Comparison of ENCODE assay signal across 24 cellular contexts in the genomic region with DNA sequence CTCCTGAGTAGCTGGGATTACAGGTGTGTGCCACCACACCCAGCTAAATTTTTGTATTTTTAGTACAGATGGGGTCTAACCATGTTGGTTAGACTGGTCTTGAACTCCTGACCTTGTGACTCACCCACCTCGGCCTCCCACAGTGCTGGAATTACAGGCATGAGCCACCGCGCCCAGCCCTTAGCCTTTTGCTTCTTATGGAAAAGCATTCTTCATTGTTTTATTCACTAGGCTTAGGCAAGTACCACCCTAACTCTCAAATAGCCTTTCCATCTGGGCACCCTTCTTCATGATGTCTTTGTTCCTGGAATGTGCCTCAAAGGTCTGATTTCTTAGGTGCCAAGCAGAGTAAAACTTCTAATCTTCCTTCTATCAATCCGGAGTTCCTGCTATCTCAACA.
DNase-seq lines count a peak whose midpoint lies in the region; ATAC-seq and TF ChIP-seq lines count a peak whose summit lies in the region.
"Had no signal": no experiment of that assay in that cellular context is flagged by ENCODE, and none has a peak within 500 bp of the region (broad histone marks: within the 10 kb centered on the region; RNA-seq: fewer than 3 reads in every experiment).

No MANE protein-coding gene starts in this region.

- POLR2A ChIA-PET in MCF 10A (lab: Yijun Ruan, JAX): interaction anchor here (1.3 kb wide), 1 partner anchor 15 kb away, joined by 4 read pairs; no protein-coding TSS in a partner anchor

- peak; percentile 45 for DNase-seq in MCF 10A (ENCODE audit: unreplicated experiment)
- DNase-seq in mammary epithelial cell: no peak
- peak; percentile 10 for DNase-seq in RPMI7951 (ENCODE audit: low read depth)
- peak; percentile 61 for DNase-seq in endodermal cell
- DNase-seq in RPMI8226: no peak
- DNase-seq in superior temporal gyrus (ENCODE audit: extremely low spot score): no peak
- DNase-seq in NCI-H2227 treated with DMSO at 0.1 percent for 48 hours (lab: John Stamatoyannopoulos, UW): no peak
- DNase-seq: activated B cell treated with CpG ODN at 0.5 μM for 24 hours; activated CD8-positive, alpha-beta memory T cell treated with anti-CD3 and anti-CD28 coated beads, Interleukin-2, amount 50 U/mL, for 4 hours; activated naive CD4-positive, alpha-beta T cell treated with anti-CD3 and anti-CD28 coated beads, Interleukin-2, amount 50 U/mL, for 16 hours; AML-193; CD4-positive, alpha-beta memory T cell; central memory CD4-positive, alpha-beta T cell; mesenchymal stem cell; naive B cell; NCI-H1694; NCI-H2171 treated with DMSO at 0.1 percent for 48 hours; NCI-H526; stimulated activated naive CD8-positive, alpha-beta T cell treated with anti-CD3 and anti-CD28 coated beads, Interleukin-15, amount 100 ng/mL, for 72 hours; transverse colon had no signal

- in situ Hi-C loops in mammary epithelial cell (cut with MboI; ENCODE audit: low sequenced_read_pairs in 2 of 2): no loop called here

- H3K27me3 ChIP-seq in mammary epithelial cell (ENCODE audit: insufficient read depth, low read length) (no peaks in the 10 kb centered on the region), endodermal cell (ENCODE audit: control insufficient read depth, insufficient read depth, low read length, poor library complexity, severe bottlenecking) (no peaks in the 10 kb centered on the region)
- H3K27me3 ChIP-seq: transverse colon had no signal

- H3K36me3 ChIP-seq in mammary epithelial cell (ENCODE audit: insufficient read depth, low read length) (no peaks in the 10 kb centered on the region), endodermal cell (ENCODE audit: control insufficient read depth, insufficient read depth, low read length) (no peaks in the 10 kb centered on the region)
- H3K36me3 ChIP-seq: prostate gland, transverse colon had no signal

- no peak overlapping the region for H3K4me2 ChIP-seq in mammary epithelial cell (ENCODE audit: insufficient read depth, low read depth, low read length)

- no peak overlapping the region for H3K4me3 ChIP-seq in mammary epithelial cell (replicated peaks in 1 of 3; ENCODE audit: insufficient read depth in 1 of 3, low read depth in 2 of 3, low read length in 3 of 3)
- H3K4me3 ChIP-seq in endodermal cell (ENCODE audit: low read length): no peak overlapping the region
- H3K4me3 ChIP-seq: prostate gland, transverse colon had no signal

- BruUV-seq in MCF 10A (replicated peaks; lab: Mats Ljungman, UMichigan): no TSS peak
- BruUV-seq in mammary epithelial cell (replicated peaks; lab: Mats Ljungman, UMichigan): no TSS peak

- CTCF ChIA-PET in MCF 10A (lab: Yijun Ruan, JAX) (no interaction called here), mammary epithelial cell (lab: Charles Lee; ENCODE audit: low non-redundant PET) (no interaction called here)

- H3K27ac ChIP-seq in mammary epithelial cell (ENCODE audit: insufficient read depth, low read depth, low read length): no peak overlapping the region
- H3K27ac ChIP-seq in endodermal cell (ENCODE audit: low read depth, low read length): no peak overlapping the region
- H3K27ac ChIP-seq: 22Rv1, prostate gland, transverse colon had no signal

- H3K79me2 ChIP-seq in mammary epithelial cell (ENCODE audit: insufficient read depth, low read length): no peaks in the 10 kb centered on the region

- H3K9me3 ChIP-seq in mammary epithelial cell (replicated peaks; ENCODE audit: insufficient read depth, low read length) (no peaks in the 10 kb centered on the region), endodermal cell (ENCODE audit: control insufficient read depth, low read length) (no peaks in the 10 kb centered on the region)
- H3K9me3 ChIP-seq: prostate gland, transverse colon had no signal

- no peaks in the 10 kb centered on the region for H3K9me3 Mint-ChIP-seq in MCF 10A (ENCODE audit: unreplicated experiment)
- no peaks in the 10 kb centered on the region for H3K9me3 Mint-ChIP-seq in endodermal cell
- H3K9me3 Mint-ChIP-seq: activated B cell treated with CpG ODN at 0.5 μM for 24 hours; T-helper 2 cell treated with Interferon-gamma antibody and Interleukin-4, amounts not matched to agents 5 μg/mL and 100 μg/mL, for 36 hours had no signal

- H2AFZ ChIP-seq in mammary epithelial cell (ENCODE audit: low read depth, low read length): no peak overlapping the region

- no peak overlapping the region for H3K27ac Mint-ChIP-seq in MCF 10A (ENCODE audit: low read depth, unreplicated experiment)
- H3K27ac Mint-ChIP-seq in endodermal cell: no peak overlapping the region
- H3K27ac Mint-ChIP-seq: activated B cell treated with CpG ODN at 0.5 μM for 24 hours; CD4-positive, alpha-beta memory T cell; naive B cell; stimulated activated naive CD8-positive, alpha-beta T cell treated with anti-CD3 and anti-CD28 coated beads, Interleukin-15, amount 100 ng/mL, for 72 hours; T-helper 2 cell treated with Interferon-gamma antibody and Interleukin-4, amounts not matched to agents 5 μg/mL and 100 μg/mL, for 36 hours had no signal

- H3K36me3 Mint-ChIP-seq in MCF 10A (ENCODE audit: insufficient read depth, unreplicated experiment) (no peaks in the 10 kb centered on the region), endodermal cell (ENCODE audit: low read depth) (no peaks in the 10 kb centered on the region)
- H3K36me3 Mint-ChIP-seq: CD4-positive, alpha-beta memory T cell had no signal

- H3K4me1 Mint-ChIP-seq in MCF 10A (ENCODE audit: insufficient read depth, unreplicated experiment) (peaks cover 8% of the 10 kb centered on the region), endodermal cell (no peaks in the 10 kb centered on the region)
- H3K4me1 Mint-ChIP-seq: activated B cell treated with CpG ODN at 0.5 μM for 24 hours; CD4-positive, alpha-beta memory T cell; naive B cell; stimulated activated naive CD8-positive, alpha-beta T cell treated with anti-CD3 and anti-CD28 coated beads, Interleukin-15, amount 100 ng/mL, for 72 hours had no signal

- H3K4me3 Mint-ChIP-seq in MCF 10A (ENCODE audit: unreplicated experiment): no peak overlapping the region
- no peak overlapping the region for H3K4me3 Mint-ChIP-seq in endodermal cell
- H3K4me3 Mint-ChIP-seq: activated B cell treated with CpG ODN at 0.5 μM for 24 hours; CD4-positive, alpha-beta memory T cell; naive B cell; stimulated activated naive CD8-positive, alpha-beta T cell treated with anti-CD3 and anti-CD28 coated beads, Interleukin-15, amount 100 ng/mL, for 72 hours; T-helper 2 cell treated with Interferon-gamma antibody and Interleukin-4, amounts not matched to agents 5 μg/mL and 100 μg/mL, for 36 hours had no signal

- H3K4me1 ChIP-seq in mammary epithelial cell (ENCODE audit: insufficient read depth, low read length): no peaks in the 10 kb centered on the region
- H3K4me1 ChIP-seq in endodermal cell (ENCODE audit: control insufficient read depth, insufficient read depth, low read length): no peaks in the 10 kb centered on the region
- H3K4me1 ChIP-seq: prostate gland had no signal

- ATAC-seq in HG02870 (IDR thresholded peaks at IDR 0.05; ENCODE audit: unreplicated experiment): no peak
- ATAC-seq: stimulated activated naive CD8-positive, alpha-beta T cell treated with anti-CD3 and anti-CD28 coated beads, Interleukin-15, amount 100 ng/mL, for 72 hours had no signal

- H3K9ac ChIP-seq in mammary epithelial cell (ENCODE audit: insufficient read depth, low read length) (no peak overlapping the region), endodermal cell (ENCODE audit: extremely low read depth, low read length, poor library complexity, severe bottlenecking) (no peak overlapping the region)

- no peak for TF ChIP-seq CTCF in MCF 10A (IDR thresholded peaks at IDR 0.05; ENCODE audit: unreplicated experiment)
- no peak for TF ChIP-seq CTCF in mammary epithelial cell (conservative IDR thresholded peaks at IDR 0.05 in 1 of 2, IDR thresholded peaks at IDR 0.05 in 1 of 2; ENCODE audit: extremely low read depth in 1 of 2, insufficient read depth in 1 of 2, low read depth in 1 of 2, low read length in 2 of 2)
- TF ChIP-seq CTCF in endodermal cell (conservative IDR thresholded peaks at IDR 0.05): no peak

- intact Hi-C loops in MCF 10A (cut with micrococcal nuclease): no loop called here
- intact Hi-C loops in mammary epithelial cell (cut with micrococcal nuclease): no loop called here

- dilution Hi-C loops in mammary epithelial cell (cut with HindIII; ENCODE audit: low sequenced_read_pairs): no loop called here

- H3K27me3 Mint-ChIP-seq in MCF 10A (ENCODE audit: insufficient read depth, unreplicated experiment): no peaks in the 10 kb centered on the region
- H3K27me3 Mint-ChIP-seq in endodermal cell (ENCODE audit: insufficient read depth): no peaks in the 10 kb centered on the region
- H3K27me3 Mint-ChIP-seq: activated B cell treated with CpG ODN at 0.5 μM for 24 hours; CD4-positive, alpha-beta memory T cell; naive B cell; stimulated activated naive CD8-positive, alpha-beta T cell treated with anti-CD3 and anti-CD28 coated beads, Interleukin-15, amount 100 ng/mL, for 72 hours had no signal

- no peaks in the 10 kb centered on the region for H4K20me1 ChIP-seq in mammary epithelial cell (ENCODE audit: insufficient read depth, low read length)

- WGBS in mammary epithelial cell (ENCODE audit: low coverage, missing lambda C conversion rate): 50% methylated on average over 2 of the region's 4 CpGs
- WGBS in endodermal cell (ENCODE audit: insufficient coverage in 1 of 2, insufficient read length in 1 of 2), 2 experiments: 78 to 90% methylated on average over 1 to 4 of the region's 4 CpGs

Comparison
In these comparisons a context has a peak if more than half of its experiments do, and no peak if none do; other contexts are left out.
1. DNase-seq: peak in MCF 10A (single experiment), RPMI7951 (single experiment) and endodermal cell (single experiment); none in mammary epithelial cell (single experiment), RPMI8226 (single experiment), superior temporal gyrus (single experiment) and NCI-H2227 treated with DMSO at 0.1 percent for 48 hours (single experiment).